Comparison of ENCODE assay signal across 1 cellular context in the genomic region with DNA sequence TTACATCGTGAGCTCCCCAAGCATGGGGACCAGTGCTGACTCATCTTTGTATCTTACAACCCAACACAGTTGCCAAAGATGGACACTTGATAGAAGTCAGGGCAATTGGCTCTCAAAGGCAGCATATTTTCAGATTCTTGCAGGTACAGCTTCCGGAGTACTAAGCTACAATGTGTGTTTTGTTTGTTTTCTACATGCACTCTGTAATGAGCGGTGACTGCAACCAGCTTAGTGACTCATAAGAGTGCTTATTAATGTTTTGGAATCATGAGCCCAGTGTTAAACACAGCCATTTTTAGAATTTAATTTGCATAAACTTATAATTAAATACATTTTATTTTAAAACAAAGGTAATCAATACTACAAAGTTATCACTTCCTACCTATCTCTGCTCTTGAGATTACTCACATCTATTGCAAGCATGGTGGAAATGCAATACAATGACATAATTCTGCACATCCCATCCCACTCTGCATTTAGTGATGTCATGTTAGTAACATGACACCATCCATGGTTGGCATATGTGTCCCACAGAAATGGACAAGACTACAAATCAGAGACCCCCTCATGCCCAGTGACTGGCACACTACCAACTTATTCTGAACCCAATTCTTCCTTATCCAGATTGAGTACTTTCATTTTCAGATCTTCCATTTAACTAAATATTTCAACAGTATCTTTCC.
TF ChIP-seq lines count a peak whose summit lies in the region.

No MANE protein-coding gene starts in this region.

TF ChIP-seq in HepG2, 621 proteins besides CTCF, POLR2A, EP300 and RAD21 (continued from another document):
- TF ChIP-seq HNRNPUL1 (IDR thresholded peaks at IDR 0.05; ENCODE audit: low read depth, low read length) (no peak), ZSCAN30 (CRISPR knock-in tag; IDR thresholded peaks at IDR 0.05) (no peak), MLLT10 (CRISPR knock-in tag; IDR thresholded peaks at IDR 0.05) (no peak)
